In genomic region chr4:2788101-2788500, GRCh38 we compare ENCODE assay signal across 9 cellular contexts. TPM values are rescaled to one million over a fixed set of nuclear protein-coding genes. Genes with fewer than 3 reads are reported as not detected.
DNase-seq lines count a peak whose midpoint lies in the region; ATAC-seq and TF ChIP-seq lines count a peak whose summit lies in the region.
"Had no signal": no experiment of that assay in that cellular context is flagged by ENCODE, and none has a peak within 500 bp of the region (broad histone marks: within the 10 kb centered on the region; RNA-seq: fewer than 3 reads in every experiment).

No MANE protein-coding gene starts in this region.

- H3K4me1 Mint-ChIP-seq in naive B cell, result peaks cover 49 to 83% (median 75%) of the 10 kb centered on the region in 3 donors
- peaks cover 15% of the 10 kb centered on the region for H3K4me1 Mint-ChIP-seq in GM23338

- H3K27ac Mint-ChIP-seq in activated naive CD4-positive, alpha-beta T cell treated with anti-CD3 and anti-CD28 coated beads, Interleukin-2, amount 50 U/mL, for 72 hours, result peak overlapping the region; percentile 84 to 86
- H3K27ac Mint-ChIP-seq in naive B cell, result peak overlapping the region in 4 of 6 donors; percentile 99 to 100 (median 100)
- H3K27ac Mint-ChIP-seq in GM23338, result no peak overlapping the region

- H3K79me2 ChIP-seq in GM23338 (replicated peaks; ENCODE audit: insufficient read depth), result no peaks in the 10 kb centered on the region

- no peak overlapping the region for H3K4me2 ChIP-seq in GM23338

- intact Hi-C loops in right cardiac atrium (cut with DNase I), result no loop called here
- intact Hi-C loops in Right ventricle myocardium superior (cut with DNase I), result no loop called here
- intact Hi-C loops in vagina (cut with DNase I), result no loop called here

- H2AFZ ChIP-seq in GM23338, result no peak overlapping the region

- H3K9me3 ChIP-seq in right cardiac atrium (ENCODE audit: control insufficient read depth, low read length), result no peaks in the 10 kb centered on the region
- H3K9me3 ChIP-seq in vagina, result no peaks in the 10 kb centered on the region

- no peak for DNase-seq in right cardiac atrium
- no peak for DNase-seq in Right ventricle myocardium superior
- DNase-seq in activated naive CD4-positive, alpha-beta T cell treated with anti-CD3 and anti-CD28 coated beads, Interleukin-2, amount 50 U/mL, for 72 hours (ENCODE audit: low spot score in 2 of 2), result no peak
- no peak for DNase-seq in naive B cell
- DNase-seq in vagina (ENCODE audit: extremely low spot score in 2 of 2), result no peak
- no peak for DNase-seq in hypothalamus (lab: John Stamatoyannopoulos, UW)
- no peak for DNase-seq in GM23338 (ENCODE audit: low spot score)
- no peak for DNase-seq in brain microvascular endothelial cell
- DNase-seq: cerebellar nuclear complex had no signal

- ATAC-seq in right cardiac atrium (no peak), Right ventricle myocardium superior (ENCODE audit: poor library complexity) (no peak), naive B cell (ENCODE audit: low read depth in 2 of 2) (no peak), GM23338 (no peak)
- ATAC-seq in activated naive CD4-positive, alpha-beta T cell treated with anti-CD3 and anti-CD28 coated beads, Interleukin-2, amount 50 U/mL, for 72 hours, result no peak

- TF ChIP-seq CTCF in vagina (IDR thresholded peaks at IDR 0.05), result no peak
- no peak for TF ChIP-seq CTCF in GM23338 (conservative IDR thresholded peaks at IDR 0.05; ENCODE audit: low read depth in 2 of 2)
- TF ChIP-seq CTCF in brain microvascular endothelial cell (IDR thresholded peaks at IDR 0.05; ENCODE audit: low read depth, low read length, missing control alignments), result no peak

- H3K9me3 Mint-ChIP-seq in activated naive CD4-positive, alpha-beta T cell treated with anti-CD3 and anti-CD28 coated beads, Interleukin-2, amount 50 U/mL, for 72 hours, result peaks cover 0 to 9% of the 10 kb centered on the region in 2 donors
- peaks cover 0 to 7% (median 2%) of the 10 kb centered on the region in 7 donors for H3K9me3 Mint-ChIP-seq in naive B cell
- H3K9me3 Mint-ChIP-seq in GM23338, result peaks cover 4% of the 10 kb centered on the region; the same call in 2 of the 3 replicates

- no peaks in the 10 kb centered on the region for H3K36me3 ChIP-seq in vagina
- no peaks in the 10 kb centered on the region for H3K36me3 ChIP-seq in GM23338 (ENCODE audit: insufficient read depth)
- no peaks in the 10 kb centered on the region for H3K36me3 ChIP-seq in brain microvascular endothelial cell (replicated peaks)

- H3K4me3 Mint-ChIP-seq in naive B cell, result peak overlapping the region in 5 of 8 donors; percentile 57 to 84 (median 77)
- H3K4me3 Mint-ChIP-seq in GM23338, result no peak overlapping the region

- H3K4me1 ChIP-seq in right cardiac atrium (ENCODE audit: control insufficient read depth, insufficient read depth, low read length), result peaks cover 7% of the 10 kb centered on the region
- H3K4me1 ChIP-seq in vagina, result peaks cover 27% of the 10 kb centered on the region
- H3K4me1 ChIP-seq in GM23338 (ENCODE audit: insufficient read depth), result peaks cover 5% of the 10 kb centered on the region

- H3K36me3 Mint-ChIP-seq in activated naive CD4-positive, alpha-beta T cell treated with anti-CD3 and anti-CD28 coated beads, Interleukin-2, amount 50 U/mL, for 72 hours, result peaks cover 0 to 19% of the 10 kb centered on the region in 2 donors
- H3K36me3 Mint-ChIP-seq in naive B cell (no peaks in the 10 kb centered on the region), GM23338 (ENCODE audit: low read depth) (no peaks in the 10 kb centered on the region)

- H4K20me1 ChIP-seq in GM23338 (replicated peaks; ENCODE audit: insufficient read depth), result no peaks in the 10 kb centered on the region

- H3K27me3 Mint-ChIP-seq in naive B cell (no peaks in the 10 kb centered on the region), GM23338 (ENCODE audit: insufficient read depth, low read depth, poor library complexity) (peaks cover 16% of the 10 kb centered on the region)

- in situ Hi-C loops in brain microvascular endothelial cell (cut with HindIII; ENCODE audit: low pct_ligation_motif_present, low sequenced_read_pairs), result no loop called here

- no peaks in the 10 kb centered on the region for H3K27me3 ChIP-seq in right cardiac atrium (ENCODE audit: control insufficient read depth, insufficient read depth)
- H3K27me3 ChIP-seq in vagina, result no peaks in the 10 kb centered on the region
- peaks cover 6% of the 10 kb centered on the region; the same call in 1 of the 2 replicates for H3K27me3 ChIP-seq in GM23338 (ENCODE audit: insufficient read depth)
- H3K27me3 ChIP-seq in brain microvascular endothelial cell (replicated peaks), result no peaks in the 10 kb centered on the region

- H3F3A ChIP-seq in GM23338 (replicated peaks; ENCODE audit: low read depth), result 0 out of 2 replicates have a peak, but pooled peaks cover 5% of the 10 kb centered on the region

- no peak for TF ChIP-seq POLR2A in vagina (IDR thresholded peaks at IDR 0.05)

- H3K4me3 ChIP-seq in right cardiac atrium (ENCODE audit: low read length), result no peak overlapping the region
- no peak overlapping the region for H3K4me3 ChIP-seq in vagina
- no peak overlapping the region for H3K4me3 ChIP-seq in GM23338
- H3K4me3 ChIP-seq in brain microvascular endothelial cell (ENCODE audit: low read depth, low read length), result no peak overlapping the region

- no peaks in the 10 kb centered on the region for H3K9me2 ChIP-seq in GM23338 (ENCODE audit: insufficient read depth)

- H3K27ac ChIP-seq in right cardiac atrium (ENCODE audit: low read length) (peak overlapping the region; percentile 61), vagina (peak overlapping the region; percentile 56), GM23338 (ENCODE audit: low read depth) (no peak overlapping the region), brain microvascular endothelial cell (no peak overlapping the region)

- WGBS in right cardiac atrium, result 71% methylated on average over 7 of the region's 7 CpGs

TF ChIP-seq in GM23338, 12 proteins besides CTCF, POLR2A, EP300 and RAD21 (continues in another document):
- TF ChIP-seq, protein P1, sequence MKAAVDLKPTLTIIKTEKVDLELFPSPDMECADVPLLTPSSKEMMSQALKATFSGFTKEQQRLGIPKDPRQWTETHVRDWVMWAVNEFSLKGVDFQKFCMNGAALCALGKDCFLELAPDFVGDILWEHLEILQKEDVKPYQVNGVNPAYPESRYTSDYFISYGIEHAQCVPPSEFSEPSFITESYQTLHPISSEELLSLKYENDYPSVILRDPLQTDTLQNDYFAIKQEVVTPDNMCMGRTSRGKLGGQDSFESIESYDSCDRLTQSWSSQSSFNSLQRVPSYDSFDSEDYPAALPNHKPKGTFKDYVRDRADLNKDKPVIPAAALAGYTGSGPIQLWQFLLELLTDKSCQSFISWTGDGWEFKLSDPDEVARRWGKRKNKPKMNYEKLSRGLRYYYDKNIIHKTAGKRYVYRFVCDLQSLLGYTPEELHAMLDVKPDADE (IDR thresholded peaks at IDR 0.05), result no peak
- no peak for TF ChIP-seq CREB1 (CRISPR knock-in tag; IDR thresholded peaks at IDR 0.05; ENCODE audit: low read depth)
- TF ChIP-seq STAT1 (IDR thresholded peaks at IDR 0.05; ENCODE audit: unreplicated experiment), result no peak
- TF ChIP-seq ZNF114 (CRISPR knock-in tag; IDR thresholded peaks at IDR 0.05), result no peak

RNA-seq across cellular contexts. Expression of gene SH3BP2, which starts 4.8 kb away (rescaled TPM):
- total RNA-seq in right cardiac atrium (10 to 100 TPM; 20.5 to 28.8 (median 26.3) TPM), Right ventricle myocardium superior (24.9 TPM), vagina (102 TPM)
- polyA plus RNA-seq in right cardiac atrium (21.7 TPM), naive B cell (ENCODE audit: low read depth in 6 of 6) (10 to 100 TPM; 14.3 to 91.1 (median 28.7) TPM), GM23338 (2016; fragmentation: Nextera tagmentation; extraction: Ambion mirVana) (15.2 and 22.2 TPM in 2 replicates)
- total RNA-seq in activated naive CD4-positive, alpha-beta T cell treated with anti-CD3 and anti-CD28 coated beads, Interleukin-2, amount 50 U/mL, for 72 hours, result 10 to 100 TPM; 56.6 to 77.6 TPM
- total RNA-seq in GM23338 (2014; rRNA removed; shearing (Covaris generic)), result 29.9 and 43.9 TPM in 2 replicates

RNA-seq across cellular contexts. Expression of gene TNIP2, which starts 32.0 kb away (rescaled TPM):
- total RNA-seq in right cardiac atrium (10 to 100 TPM; 20.2 to 28.0 (median 24.6) TPM), Right ventricle myocardium superior (25.9 TPM), vagina (57.0 TPM)
- polyA plus RNA-seq in right cardiac atrium (24.9 TPM), naive B cell (ENCODE audit: low read depth in 6 of 6) (10 to 100 TPM; 25.4 to 36.2 (median 35.3) TPM), GM23338 (2016; fragmentation: Nextera tagmentation; extraction: Ambion mirVana) (33.9 and 34.8 TPM in 2 replicates)
- 10 to 100 TPM; 48.9 to 75.5 TPM for total RNA-seq in activated naive CD4-positive, alpha-beta T cell treated with anti-CD3 and anti-CD28 coated beads, Interleukin-2, amount 50 U/mL, for 72 hours
- total RNA-seq in GM23338 (2014; rRNA removed; shearing (Covaris generic)), result 60.2 and 61.4 TPM in 2 replicates

RNA-seq across cellular contexts. Expression of gene ADD1, which starts 55.5 kb away (rescaled TPM):
- total RNA-seq in right cardiac atrium (100 to 1,000 TPM; 215 to 256 (median 236) TPM), Right ventricle myocardium superior (217 TPM), vagina (228 TPM)
- polyA plus RNA-seq in right cardiac atrium (207 TPM), naive B cell (ENCODE audit: low read depth in 6 of 6) (100 to 1,000 TPM; 325 to 440 (median 349) TPM), GM23338 (2016; fragmentation: Nextera tagmentation; extraction: Ambion mirVana) (119 and 126 TPM in 2 replicates)
- 100 to 1,000 TPM; 216 to 239 TPM for total RNA-seq in activated naive CD4-positive, alpha-beta T cell treated with anti-CD3 and anti-CD28 coated beads, Interleukin-2, amount 50 U/mL, for 72 hours
- 126 and 144 TPM in 2 replicates for total RNA-seq in GM23338 (2014; rRNA removed; shearing (Covaris generic))

Comparison
In these comparisons a context has a peak if more than half of its experiments do, and no peak if none do; other contexts are left out.
1. H3K27ac ChIP-seq: peak in right cardiac atrium (single experiment) and vagina (single experiment); none in GM23338 (single experiment) and brain microvascular endothelial cell (single experiment).